ENCODE assay signal across 14 cellular contexts in the genomic region with DNA sequence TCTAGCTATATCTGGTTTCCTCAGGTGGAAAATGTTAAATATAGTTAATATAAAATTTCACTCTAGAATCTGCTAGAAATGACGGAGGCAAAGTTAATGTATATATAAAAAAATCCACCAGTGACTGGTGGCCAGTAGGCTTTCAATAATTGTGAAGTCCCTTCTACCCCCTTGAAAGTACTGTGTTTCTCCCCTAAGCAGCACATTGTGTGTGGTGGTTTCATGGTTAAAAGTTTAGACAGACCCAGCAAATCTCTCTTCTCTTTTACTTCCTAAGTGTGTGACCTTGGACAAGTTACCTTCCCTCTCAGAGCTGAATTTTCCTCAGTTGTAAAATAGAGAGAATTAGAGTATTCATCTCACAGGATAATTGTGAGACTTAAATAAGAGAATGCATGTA. TPM values are rescaled to one million over a fixed set of nuclear protein-coding genes. Genes with fewer than 3 reads are reported as not detected.
A peak's percentile ranks its signal among the peaks of the same experiment; 100 is the strongest.
DNase-seq lines count a peak whose midpoint lies in the region; ATAC-seq and TF ChIP-seq lines count a peak whose summit lies in the region.
"Had no signal": no experiment of that assay in that cellular context is flagged by ENCODE, and none has a peak within 500 bp of the region (broad histone marks: within the 10 kb centered on the region; RNA-seq: fewer than 3 reads in every experiment).

No MANE protein-coding gene starts in this region.

- no peak overlapping the region for H2BK15ac ChIP-seq in neuronal stem cell (ENCODE audit: low read length)

- H3K27ac ChIP-seq in neuronal stem cell (replicated peaks; ENCODE audit: low read length) (no peak overlapping the region), RWPE1 (no peak overlapping the region), tibial artery (peak overlapping the region in 1 of 2 donors; percentile 66)
- H3K27ac ChIP-seq: upper lobe of right lung had no signal

- H3K4me3 ChIP-seq in neuronal stem cell (ENCODE audit: low read length in 2 of 2) (no peak overlapping the region), tibial artery (peak overlapping the region in 1 of 2 donors; percentile 53)
- H3K4me3 ChIP-seq: lung had no signal

- peaks cover 0 to 6% (median 0%) of the 10 kb centered on the region in 3 experiments for H3K27me3 ChIP-seq in neuronal stem cell (ENCODE audit: control insufficient read depth in 3 of 3, insufficient read depth in 3 of 3, low read depth in 1 of 3, low read length in 3 of 3)
- H3K27me3 ChIP-seq in tibial artery: no peaks in the 10 kb centered on the region
- H3K27me3 ChIP-seq: esophagus squamous epithelium, upper lobe of right lung had no signal

- H3K23ac ChIP-seq in neuronal stem cell (ENCODE audit: low read depth, low read length, poor library complexity): no peak overlapping the region

- H3K4me1 ChIP-seq in neuronal stem cell (ENCODE audit: control insufficient read depth in 2 of 2, insufficient read depth in 1 of 2, low read depth in 1 of 2, low read length in 2 of 2) (no peaks in the 10 kb centered on the region), tibial artery (peaks cover 0 to 7% (median 2%) of the 10 kb centered on the region in 4 donors)
- H3K4me1 ChIP-seq: esophagus squamous epithelium, upper lobe of right lung had no signal

- H2AK5ac ChIP-seq in neuronal stem cell (ENCODE audit: low read depth, low read length): no peak overlapping the region

- H3K4ac ChIP-seq in neuronal stem cell (ENCODE audit: low read length): no peak overlapping the region

- H3K14ac ChIP-seq in neuronal stem cell (ENCODE audit: low read length): no peak overlapping the region

- H3K18ac ChIP-seq in neuronal stem cell (ENCODE audit: low read length): no peak overlapping the region

- H4K8ac ChIP-seq in neuronal stem cell (ENCODE audit: low read depth, low read length): no peak overlapping the region

- intact Hi-C loops in tibial artery (cut with DNase I; ENCODE audit: low total_unique reads): no loop called here

- no peak overlapping the region for H2BK120ac ChIP-seq in neuronal stem cell (ENCODE audit: low read depth, low read length)

- no peak overlapping the region for H2BK12ac ChIP-seq in neuronal stem cell (ENCODE audit: low read length)

- ATAC-seq in GM18861 (IDR thresholded peaks at IDR 0.05; ENCODE audit: unreplicated experiment): peak; percentile 27
- ATAC-seq in HG02623 (IDR thresholded peaks at IDR 0.05; ENCODE audit: unreplicated experiment): peak; percentile 65
- peak; percentile 60 for ATAC-seq in HG03571 (IDR thresholded peaks at IDR 0.05; ENCODE audit: unreplicated experiment)
- no peak for ATAC-seq in left lobe of liver
- ATAC-seq: upper lobe of right lung had no signal

- H3K79me1 ChIP-seq in neuronal stem cell (ENCODE audit: low read depth, low read length): peaks cover 2% of the 10 kb centered on the region

- POLR2A ChIA-PET in RWPE1 (lab: Yijun Ruan, JAX; ENCODE audit: low non-redundant PET): no interaction called here

- WGBS in neuronal stem cell (ENCODE audit: extremely low coverage in 2 of 2, insufficient read length in 2 of 2, insufficient replicate concordance in 1 of 2), 2 donors: no CpG with 5 or more reads among the region's 1 CpG

- H2AFZ ChIP-seq in neuronal stem cell (ENCODE audit: low read length): peak overlapping the region; percentile 88

- TF ChIP-seq CTCF in RWPE1 (conservative IDR thresholded peaks at IDR 0.05; ENCODE audit: low read depth): no peak
- TF ChIP-seq CTCF in tibial artery (IDR thresholded peaks at IDR 0.05): no peak

- no peak overlapping the region for H4K91ac ChIP-seq in neuronal stem cell (ENCODE audit: low read depth, low read length, poor library complexity)

- CTCF ChIA-PET in RWPE1 (lab: Yijun Ruan, JAX): no interaction called here

- H3K36me3 ChIP-seq in neuronal stem cell (replicated peaks in 1 of 2; ENCODE audit: control insufficient read depth in 2 of 2, insufficient read depth in 2 of 2, low read length in 2 of 2): peaks cover 0 to 6% of the 10 kb centered on the region in 2 donors
- H3K36me3 ChIP-seq in tibial artery: no peaks in the 10 kb centered on the region
- H3K36me3 ChIP-seq: esophagus squamous epithelium, upper lobe of right lung had no signal

- no peak overlapping the region for H2BK5ac ChIP-seq in neuronal stem cell (ENCODE audit: low read length)

- H3K9ac ChIP-seq in neuronal stem cell (ENCODE audit: low read depth, low read length, poor library complexity): no peak overlapping the region

- DNase-seq in neuronal stem cell (ENCODE audit: low spot score) (no peak), RWPE1 (ENCODE audit: low spot score) (no peak), tibial artery (no peak), COLO668 (lab: John Stamatoyannopoulos, UW; ENCODE audit: unreplicated experiment) (no peak), left lobe of liver (ENCODE audit: low spot score) (no peak)
- DNase-seq: activated CD8-positive, alpha-beta memory T cell treated with anti-CD3 and anti-CD28 coated beads, Interleukin-2, amount 50 U/mL, for 4 hours; esophagus squamous epithelium; occipital lobe; stimulated activated CD4-positive, alpha-beta T cell treated with anti-CD3 and anti-CD28 coated beads, Interleukin-15, amount 100 ng/mL, for 24 hours; upper lobe of right lung had no signal

- H3K9me3 ChIP-seq in neuronal stem cell (replicated peaks in 1 of 2; ENCODE audit: control insufficient read depth in 2 of 2, insufficient read depth in 1 of 2, low read depth in 1 of 2, low read length in 2 of 2) (no peaks in the 10 kb centered on the region), tibial artery (no peaks in the 10 kb centered on the region)
- H3K9me3 ChIP-seq: esophagus squamous epithelium, upper lobe of right lung had no signal

- H3K4me2 ChIP-seq in neuronal stem cell (ENCODE audit: insufficient read depth, low read length, poor library complexity, severe bottlenecking): no peak overlapping the region

RNA-seq across cellular contexts. Expression of a gene that starts 0.6 kb away (rescaled TPM):
- polyA plus RNA-seq in neuronal stem cell (2013, experiment 1 of 2): 45.7 TPM
- polyA plus RNA-seq in neuronal stem cell (2013, experiment 2 of 2): 45.2 TPM
- 1.5 TPM for total RNA-seq in left lobe of liver
